Comparison of ENCODE assay signal across 2 cellular contexts in genomic region chr3:51735039-51735438, GRCh38.
TF ChIP-seq lines count a peak whose summit lies in the region.

No MANE protein-coding gene starts in this region.

TF ChIP-seq in GM23338, 12 proteins besides CTCF, POLR2A, EP300 and RAD21:
- no peak for TF ChIP-seq EZH2phosphoT487 (IDR thresholded peaks at IDR 0.05; ENCODE audit: unreplicated experiment)
- no peak for TF ChIP-seq ZNF462 (CRISPR knock-in tag; IDR thresholded peaks at IDR 0.05)
- no peak for TF ChIP-seq CREB1 (CRISPR knock-in tag; IDR thresholded peaks at IDR 0.05; ENCODE audit: low read depth)
- TF ChIP-seq STAT1 (IDR thresholded peaks at IDR 0.05; ENCODE audit: unreplicated experiment), result no peak
- TF ChIP-seq ZNF114 (CRISPR knock-in tag; IDR thresholded peaks at IDR 0.05), result no peak
- no peak for TF ChIP-seq POLR2AphosphoS5 (IDR thresholded peaks at IDR 0.05; ENCODE audit: low read depth)
- TF ChIP-seq REST (IDR thresholded peaks at IDR 0.05; ENCODE audit: unreplicated experiment), result no peak
- no peak for TF ChIP-seq ZNF331 (CRISPR knock-in tag; IDR thresholded peaks at IDR 0.05; ENCODE audit: low read depth)
- no peak for TF ChIP-seq EZH2 (IDR thresholded peaks at IDR 0.05; ENCODE audit: low read depth, unreplicated experiment)
- no peak for TF ChIP-seq ETS1 (IDR thresholded peaks at IDR 0.05)
- no peak for TF ChIP-seq NANOG (IDR thresholded peaks at IDR 0.05; ENCODE audit: borderline replicate concordance)
- no peak for TF ChIP-seq JUNB (IDR thresholded peaks at IDR 0.05; ENCODE audit: unreplicated experiment)

TF ChIP-seq in K562, 482 proteins besides CTCF, POLR2A, EP300 and RAD21:
- TF ChIP-seq GABPA (tag; conservative IDR thresholded peaks at IDR 0.05; ENCODE audit: low read depth) (no peak), CEBPB (tag; IDR thresholded peaks at IDR 0.05) (0 out of 2 replicates have a peak, but pooled peaks have one; percentile 27), ZNF24 (IDR thresholded peaks at IDR 0.05) (no peak), ZNF77 (CRISPR knock-in tag; IDR thresholded peaks at IDR 0.05) (no peak), NFE2 (IDR thresholded peaks at IDR 0.05; ENCODE audit: low read depth) (no peak), BRF1 (IDR thresholded peaks at IDR 0.05; ENCODE audit: borderline replicate concordance, extremely low read depth, insufficient read length) (no peak), ZNF766 (CRISPR knock-in tag; conservative IDR thresholded peaks at IDR 0.05) (no peak)
